Comparison of ENCODE assay signal across 9 cellular contexts in genomic region chr11:62505112-62505783, GRCh38. TPM values are rescaled to one million over a fixed set of nuclear protein-coding genes. Genes with fewer than 3 reads are reported as not detected.
DNase-seq lines count a peak whose midpoint lies in the region; ATAC-seq and TF ChIP-seq lines count a peak whose summit lies in the region.
"Had no signal": no experiment of that assay in that cellular context is flagged by ENCODE, and none has a peak within 500 bp of the region (broad histone marks: within the 10 kb centered on the region; RNA-seq: fewer than 3 reads in every experiment).

No MANE protein-coding gene starts in this region.

- H3K4me3 Mint-ChIP-seq in stimulated activated naive B cell treated with anti-CD40 and anti-IgM and Interleukin-4, amounts not matched to agents 10 μg/mL and 1 μg/mL and 100 μg/mL, for 72 hours, result no peak overlapping the region

- peaks cover 10% of the 10 kb centered on the region for H3K4me1 ChIP-seq in mesendoderm (ENCODE audit: control insufficient read depth, low read depth, low read length)
- peaks cover 4% of the 10 kb centered on the region for H3K4me1 ChIP-seq in A673 (ENCODE audit: insufficient read depth, low read length, poor library complexity, severe bottlenecking)

- no peaks in the 10 kb centered on the region for H3K36me3 Mint-ChIP-seq in stimulated activated naive B cell treated with anti-CD40 and anti-IgM and Interleukin-4, amounts not matched to agents 10 μg/mL and 1 μg/mL and 100 μg/mL, for 72 hours

- H3K4me2 ChIP-seq in mesendoderm (ENCODE audit: low read length), result peak overlapping the region; percentile 58

- peak overlapping the region; percentile 83 for H3K56ac ChIP-seq in mesendoderm (ENCODE audit: low read length)

- peak overlapping the region; percentile 8 for H3K18ac ChIP-seq in mesendoderm (ENCODE audit: low read length)

- POLR2A ChIA-PET in A673 (lab: Charles Lee; ENCODE audit: low non-redundant PET), result interaction anchor here (0.7 kb wide), 1 partner anchor 12 kb away, joined by 3 read pairs; no protein-coding TSS in a partner anchor

- no peaks in the 10 kb centered on the region for H3K27me3 ChIP-seq in mesendoderm (ENCODE audit: insufficient read depth, low read length, poor library complexity)
- no peaks in the 10 kb centered on the region for H3K27me3 ChIP-seq in A673 (replicated peaks; ENCODE audit: insufficient read depth, low read depth, low read length, poor library complexity)

- peaks cover 19 to 61% of the 10 kb centered on the region in 2 donors for H3K27me3 Mint-ChIP-seq in stimulated activated naive B cell treated with anti-CD40 and anti-IgM and Interleukin-4, amounts not matched to agents 10 μg/mL and 1 μg/mL and 100 μg/mL, for 72 hours

- H4K8ac ChIP-seq in mesendoderm (ENCODE audit: low read depth, low read length), result no peak overlapping the region

- no peak overlapping the region for H3K23ac ChIP-seq in mesendoderm (ENCODE audit: low read length)

- H3K4ac ChIP-seq in mesendoderm (ENCODE audit: low read depth, low read length), result no peak overlapping the region

- H3K27ac ChIP-seq in mesendoderm (ENCODE audit: low read depth, low read length) (no peak overlapping the region), A673 (ENCODE audit: low read depth, low read length, poor library complexity, severe bottlenecking) (no peak overlapping the region)

- peak overlapping the region; percentile 62 for H3K9ac ChIP-seq in mesendoderm (ENCODE audit: low read length)

- no peak overlapping the region for H3K27ac Mint-ChIP-seq in stimulated activated naive B cell treated with anti-CD40 and anti-IgM and Interleukin-4, amounts not matched to agents 10 μg/mL and 1 μg/mL and 100 μg/mL, for 72 hours

- H3K9me3 ChIP-seq in A673 (ENCODE audit: low read depth, low read length, poor library complexity, severe bottlenecking), result no peaks in the 10 kb centered on the region

- intact Hi-C loops in Right ventricle myocardium superior (cut with DNase I) (loop anchor here (5.0 kb wide), 1 partner anchor 37 kb away; no protein-coding TSS in a partner anchor), Right ventricle myocardium inferior (cut with DNase I) (no loop called here), A673 (cut with micrococcal nuclease; ENCODE audit: unreplicated experiment) (no loop called here)

- no peak overlapping the region for H2BK5ac ChIP-seq in mesendoderm (ENCODE audit: low read length)

- no peaks in the 10 kb centered on the region for H3K79me1 ChIP-seq in mesendoderm (ENCODE audit: low read length)

- no peaks in the 10 kb centered on the region for H3K79me2 ChIP-seq in mesendoderm (ENCODE audit: control insufficient read depth, insufficient read depth, low read length)

- peak overlapping the region; percentile 28 for H3K4me3 ChIP-seq in epithelial cell of proximal tubule (ENCODE audit: low read depth, low read length)
- H3K4me3 ChIP-seq in mesendoderm (ENCODE audit: low read length), result no peak overlapping the region
- no peak overlapping the region for H3K4me3 ChIP-seq in A673 (ENCODE audit: low read depth, low read length, poor library complexity, severe bottlenecking)

- DNase-seq in Right ventricle myocardium superior (peak; percentile 66), Right ventricle myocardium inferior (ENCODE audit: missing footprints) (no peak), epithelial cell of proximal tubule (ENCODE audit: low read depth) (no peak), mesendoderm (peak; percentile 83), SIG-M5 (lab: John Stamatoyannopoulos, UW) (no peak), A673 (ENCODE audit: low spot score) (no peak)
- DNase-seq in activated CD4-positive, alpha-beta T cell treated with anti-CD3 and anti-CD28 coated beads for 4 hours, result no peak
- no peak for DNase-seq in stimulated activated naive B cell treated with anti-CD40 and anti-IgM and Interleukin-4, amounts not matched to agents 10 μg/mL and 1 μg/mL and 100 μg/mL, for 72 hours
- DNase-seq: NCI-H526 treated with DMSO at 0.1 percent for 48 hours had no signal

- H2BK120ac ChIP-seq in mesendoderm (ENCODE audit: low read depth, low read length), result no peak overlapping the region

- peaks cover 13 to 23% of the 10 kb centered on the region in 2 donors for H3K4me1 Mint-ChIP-seq in stimulated activated naive B cell treated with anti-CD40 and anti-IgM and Interleukin-4, amounts not matched to agents 10 μg/mL and 1 μg/mL and 100 μg/mL, for 72 hours

- H3K9me3 Mint-ChIP-seq in stimulated activated naive B cell treated with anti-CD40 and anti-IgM and Interleukin-4, amounts not matched to agents 10 μg/mL and 1 μg/mL and 100 μg/mL, for 72 hours, result no peaks in the 10 kb centered on the region

- H4K5ac ChIP-seq in mesendoderm (ENCODE audit: low read length), result peak overlapping the region; percentile 85

- ATAC-seq in Right ventricle myocardium superior (ENCODE audit: poor library complexity), result peak; percentile 26
- ATAC-seq in Right ventricle myocardium inferior, result no peak
- no peak for ATAC-seq in stimulated activated naive B cell treated with anti-CD40 and anti-IgM and Interleukin-4, amounts not matched to agents 10 μg/mL and 1 μg/mL and 100 μg/mL, for 72 hours (replicated peaks)

- no peaks in the 10 kb centered on the region for H3K36me3 ChIP-seq in mesendoderm (ENCODE audit: control insufficient read depth, insufficient read depth, low read length)
- no peaks in the 10 kb centered on the region for H3K36me3 ChIP-seq in A673 (ENCODE audit: insufficient read depth, low read length, poor library complexity, severe bottlenecking)

- TF ChIP-seq CTCF in epithelial cell of proximal tubule (conservative IDR thresholded peaks at IDR 0.05; ENCODE audit: low read depth, low read length) (no peak), A673 (conservative IDR thresholded peaks at IDR 0.05; ENCODE audit: low read depth, low read length) (no peak)

- no peak overlapping the region for H2BK15ac ChIP-seq in mesendoderm (replicated peaks; ENCODE audit: low read depth)

- H2AK5ac ChIP-seq in mesendoderm (ENCODE audit: low read length), result no peak overlapping the region

- WGBS in mesendoderm (ENCODE audit: extremely low coverage, insufficient coverage, low lambda C conversion rate), result no CpG with 5 or more reads among the region's 26 CpGs

- BruUV-seq in A673 (replicated peaks; lab: Mats Ljungman, UMichigan), result no TSS peak

- CTCF ChIA-PET in A673 (lab: Charles Lee), result no interaction called here

RNA-seq across cellular contexts. Expression of gene AHNAK, which starts 41.4 kb away (rescaled TPM):
- total RNA-seq in Right ventricle myocardium superior, result 318 TPM
- total RNA-seq in Right ventricle myocardium inferior, result 332 TPM
- 198 and 296 TPM in 2 replicates for total RNA-seq in epithelial cell of proximal tubule
- 4.2 TPM for polyA plus RNA-seq in mesendoderm (2013, experiment 1 of 2)
- 3.9 TPM for polyA plus RNA-seq in mesendoderm (2013, experiment 2 of 2)
- 71.7 and 73.0 TPM in 2 replicates for total RNA-seq in A673 (2021)

Comparison
In these comparisons a context has a peak if more than half of its experiments do, and no peak if none do; other contexts are left out.
1. DNase-seq: peak in Right ventricle myocardium superior (single experiment) and mesendoderm (single experiment); none in Right ventricle myocardium inferior (single experiment), epithelial cell of proximal tubule (single experiment), SIG-M5 (single experiment), A673 (single experiment), activated CD4-positive, alpha-beta T cell treated with anti-CD3 and anti-CD28 coated beads for 4 hours (0 of 2) and stimulated activated naive B cell treated with anti-CD40 and anti-IgM and Interleukin-4, amounts not matched to agents 10 μg/mL and 1 μg/mL and 100 μg/mL, for 72 hours (single experiment).